In the genomic region with DNA sequence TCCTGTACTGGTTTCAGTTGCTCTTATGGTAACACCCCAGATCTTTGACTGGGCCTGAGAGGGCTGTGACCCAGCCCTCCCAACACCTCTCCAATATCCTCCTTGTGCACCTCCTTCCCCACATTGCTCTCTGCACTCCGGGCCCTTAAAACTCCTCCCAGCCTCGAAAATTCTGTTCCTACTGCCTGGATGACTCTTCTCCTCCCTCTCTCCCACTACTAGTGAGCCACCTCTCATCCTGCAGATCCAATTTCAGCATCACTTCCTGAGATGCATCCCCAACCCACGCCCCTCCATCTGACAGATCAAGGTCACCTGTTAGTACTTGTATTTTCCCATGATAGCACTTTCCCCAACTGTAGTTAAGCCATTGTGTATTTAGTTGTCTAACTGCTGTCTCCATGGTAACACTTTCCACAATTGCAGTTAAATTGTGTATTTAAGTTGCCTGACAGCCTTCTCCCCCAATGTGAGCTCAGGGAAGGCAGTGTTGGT, we compare ENCODE assay signal across 9 cellular contexts. TPM values are rescaled to one million over a fixed set of nuclear protein-coding genes. Genes with fewer than 3 reads are reported as not detected.
DNase-seq lines count a peak whose midpoint lies in the region; ATAC-seq and TF ChIP-seq lines count a peak whose summit lies in the region.
"Had no signal": no experiment of that assay in that cellular context is flagged by ENCODE, and none has a peak within 500 bp of the region (broad histone marks: within the 10 kb centered on the region; RNA-seq: fewer than 3 reads in every experiment).

No MANE protein-coding gene starts in this region.

- peaks cover 0 to 6% (median 0%) of the 10 kb centered on the region in 5 donors for H3K27me3 Mint-ChIP-seq in naive thymus-derived CD4-positive, alpha-beta T cell

- POLR2A ChIA-PET in naive thymus-derived CD4-positive, alpha-beta T cell (lab: Charles Lee) = no interaction called here

- H3K4me1 ChIP-seq in sigmoid colon (peaks cover 0 to 95% (median 93%) of the 10 kb centered on the region in 4 donors), spleen (no peaks in the 10 kb centered on the region)
- H3K4me1 ChIP-seq in naive thymus-derived CD4-positive, alpha-beta T cell (ENCODE audit: control insufficient read depth in 2 of 2, insufficient read depth in 2 of 2, low read length in 2 of 2) = no peaks in the 10 kb centered on the region

- no peak overlapping the region for H3K27ac Mint-ChIP-seq in naive thymus-derived CD4-positive, alpha-beta T cell

- H3K9me3 ChIP-seq in sigmoid colon = no peaks in the 10 kb centered on the region
- no peaks in the 10 kb centered on the region for H3K9me3 ChIP-seq in naive thymus-derived CD4-positive, alpha-beta T cell (ENCODE audit: control insufficient read depth in 2 of 3, low read length in 3 of 3)
- H3K9me3 ChIP-seq in spleen = no peaks in the 10 kb centered on the region

- no peak for TF ChIP-seq EP300 in sigmoid colon (IDR thresholded peaks at IDR 0.05)

- no peaks in the 10 kb centered on the region for H3K27me3 ChIP-seq in dorsolateral prefrontal cortex
- H3K27me3 ChIP-seq in sigmoid colon = no peaks in the 10 kb centered on the region
- no peaks in the 10 kb centered on the region for H3K27me3 ChIP-seq in naive thymus-derived CD4-positive, alpha-beta T cell (ENCODE audit: control insufficient read depth in 2 of 2, insufficient read depth in 2 of 2, low read length in 2 of 2)
- H3K27me3 ChIP-seq in spleen (replicated peaks in 1 of 7) = peaks cover 0 to 4% (median 0%) of the 10 kb centered on the region in 7 donors

- TF ChIP-seq CTCF in dorsolateral prefrontal cortex (IDR thresholded peaks at IDR 0.05 in 54 of 56, conservative IDR thresholded peaks at IDR 0.05 in 2 of 56; ENCODE audit: low read depth in 1 of 56, partially characterized antibody in 56 of 56) = no peak
- TF ChIP-seq CTCF in sigmoid colon (IDR thresholded peaks at IDR 0.05) = no peak
- TF ChIP-seq CTCF in spleen (IDR thresholded peaks at IDR 0.05 in 8 of 11, conservative IDR thresholded peaks at IDR 0.05 in 3 of 11) = no peak

- H3K36me3 ChIP-seq in sigmoid colon = no peaks in the 10 kb centered on the region
- H3K36me3 ChIP-seq in naive thymus-derived CD4-positive, alpha-beta T cell (ENCODE audit: control insufficient read depth in 2 of 3, insufficient read depth in 3 of 3, low read length in 3 of 3) = no peaks in the 10 kb centered on the region
- H3K36me3 ChIP-seq in spleen = no peaks in the 10 kb centered on the region

- DNase-seq in M059J (ENCODE audit: low read depth) (peak; percentile 78), NCI-H510A treated with DMSO at 0.1 percent for 48 hours (lab: John Stamatoyannopoulos, UW) (peak; percentile 95), dorsolateral prefrontal cortex (peak in 2 of 10 donors; percentile 39 to 40), sigmoid colon (no peak), spleen (no peak), substantia nigra (lab: John Stamatoyannopoulos, UW) (no peak)
- no peak for DNase-seq in naive thymus-derived CD4-positive, alpha-beta T cell
- DNase-seq: stimulated activated naive CD4-positive, alpha-beta T cell had no signal

- H3K27ac ChIP-seq in dorsolateral prefrontal cortex (peak overlapping the region in 31 of 59 donors; percentile 9 to 76 (median 44)), sigmoid colon (peak overlapping the region; percentile 91 to 99 (median 94)), spleen (no peak overlapping the region), substantia nigra (ENCODE audit: low read depth, low read length, poor library complexity, severe bottlenecking) (no peak overlapping the region)
- no peak overlapping the region for H3K27ac ChIP-seq in naive thymus-derived CD4-positive, alpha-beta T cell (ENCODE audit: low read depth, low read length)

- intact Hi-C loops in dorsolateral prefrontal cortex (cut with DNase I) (no loop called here), sigmoid colon (cut with DNase I) (no loop called here), spleen (cut with DNase I; ENCODE audit: low total_unique reads) (no loop called here)
- intact Hi-C loops in naive thymus-derived CD4-positive, alpha-beta T cell (cut with micrococcal nuclease) = no loop called here

- CTCF ChIA-PET in naive thymus-derived CD4-positive, alpha-beta T cell (lab: Charles Lee) = no interaction called here

- ATAC-seq in HG02870 (IDR thresholded peaks at IDR 0.05; ENCODE audit: unreplicated experiment) = no peak
- no peak for ATAC-seq in naive thymus-derived CD4-positive, alpha-beta T cell

- peaks cover 0 to 4% (median 0%) of the 10 kb centered on the region in 7 donors for H3K4me1 Mint-ChIP-seq in naive thymus-derived CD4-positive, alpha-beta T cell

- H3K9me3 Mint-ChIP-seq in naive thymus-derived CD4-positive, alpha-beta T cell = peaks cover 0 to 2% (median 0%) of the 10 kb centered on the region in 11 donors

- no peak overlapping the region for H3K4me3 Mint-ChIP-seq in naive thymus-derived CD4-positive, alpha-beta T cell

- no peak for TF ChIP-seq POLR2A in sigmoid colon (IDR thresholded peaks at IDR 0.05)
- TF ChIP-seq POLR2A in spleen (IDR thresholded peaks at IDR 0.05) = no peak

- 17 to 55% methylated on average over 3 of the region's 3 CpGs for WGBS in sigmoid colon, 2 donors
- 45 to 72% (median 56%) methylated on average over 3 of the region's 3 CpGs for WGBS in spleen, 5 donors

- H3K4me3 ChIP-seq in dorsolateral prefrontal cortex (no peak overlapping the region), sigmoid colon (no peak overlapping the region), spleen (no peak overlapping the region)
- H3K4me3 ChIP-seq in naive thymus-derived CD4-positive, alpha-beta T cell (ENCODE audit: low read length) = no peak overlapping the region

- H3K36me3 Mint-ChIP-seq in naive thymus-derived CD4-positive, alpha-beta T cell = peaks cover 0 to 4% (median 0%) of the 10 kb centered on the region in 5 donors

RNA-seq across cellular contexts. Expression of a gene that starts 11.5 kb away (rescaled TPM):
- total RNA-seq in M059J (2014; rRNA removed; shearing (Covaris generic)) = 7.3 and 10.4 TPM in 2 replicates
- total RNA-seq in dorsolateral prefrontal cortex (10 to 100 TPM; 16.3 to 76.3 (median 44.0) TPM), sigmoid colon (100 to 1,000 TPM; 179 to 346 (median 240) TPM), spleen (1 to 10 TPM; 2.8 to 8.0 (median 3.2) TPM)
- polyA plus RNA-seq in sigmoid colon (1 to 10 TPM in 2 of 3 donors, under 1 TPM in 1; 0.23 to 6.8 (median 1.8) TPM), spleen (1 to 10 TPM in 1 of 3 donors, under 1 TPM in 2; 0.56 to 1.2 (median 0.86) TPM)
- 1 to 10 TPM; 3.9 to 5.0 (median 4.5) TPM for total RNA-seq in naive thymus-derived CD4-positive, alpha-beta T cell
- polyA plus RNA-seq in naive thymus-derived CD4-positive, alpha-beta T cell = 1 to 10 TPM in 1 of 2 donors, under 1 TPM in 1; 0.99 to 1.6 TPM

Comparison
In these comparisons a context has a peak if more than half of its experiments do, and no peak if none do; other contexts are left out.
1. DNase-seq: peak in M059J (single experiment) and NCI-H510A treated with DMSO at 0.1 percent for 48 hours (single experiment); none in sigmoid colon (single experiment), naive thymus-derived CD4-positive, alpha-beta T cell (0 of 9), spleen (single experiment) and substantia nigra (0 of 49).
2. H3K27ac ChIP-seq: peak in dorsolateral prefrontal cortex (31 of 59) and sigmoid colon (4 of 4); none in naive thymus-derived CD4-positive, alpha-beta T cell (single experiment), spleen (0 of 8) and substantia nigra (single experiment).